In the genomic region with DNA sequence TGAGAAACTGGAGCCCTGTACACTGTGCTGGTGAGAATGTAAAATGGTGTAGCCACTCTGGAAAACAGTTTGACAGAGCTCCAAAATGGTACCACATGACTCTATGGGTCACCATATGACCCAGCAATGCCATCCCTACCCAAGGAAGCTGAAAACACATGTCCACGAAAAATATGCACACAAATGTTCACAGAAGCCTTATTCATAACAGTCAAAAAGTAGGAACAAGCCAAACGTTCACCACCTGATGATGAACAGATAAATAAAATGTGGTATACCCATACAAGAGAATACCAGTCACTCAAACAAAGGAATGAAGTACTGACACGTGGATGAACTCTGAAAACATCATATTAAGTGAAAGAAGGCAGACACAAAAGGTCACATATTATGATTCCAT, we compare ENCODE assay signal across 14 cellular contexts. TPM values are rescaled to one million over a fixed set of nuclear protein-coding genes. Genes with fewer than 3 reads are reported as not detected.
DNase-seq lines count a peak whose midpoint lies in the region; TF ChIP-seq lines count a peak whose summit lies in the region.
"Had no signal": no experiment of that assay in that cellular context is flagged by ENCODE, and none has a peak within 500 bp of the region (broad histone marks: within the 10 kb centered on the region; RNA-seq: fewer than 3 reads in every experiment).

No MANE protein-coding gene starts in this region.

- H3K4me1 ChIP-seq in MM.1S (ENCODE audit: low read length), result no peaks in the 10 kb centered on the region

- H3K4me3 ChIP-seq in choroid plexus epithelial cell (ENCODE audit: low read depth, low read length) (no peak overlapping the region), MM.1S (ENCODE audit: low read length) (no peak overlapping the region)
- H3K4me3 ChIP-seq: GM23338 had no signal

- H3K4me1 Mint-ChIP-seq in HFFc6 (ENCODE audit: low read depth), result peaks cover 23% of the 10 kb centered on the region
- H3K4me1 Mint-ChIP-seq in neural crest cell, result peaks cover 48% of the 10 kb centered on the region

- no peak overlapping the region for H2AFZ ChIP-seq in MM.1S (ENCODE audit: low read length)
- H2AFZ ChIP-seq: GM23338 had no signal

- H4K20me1 ChIP-seq in MM.1S (ENCODE audit: insufficient read depth, low read length), result peaks cover 18% of the 10 kb centered on the region

- peak overlapping the region; percentile 1; the same call in 1 of the 2 replicates for H3K27ac Mint-ChIP-seq in HFFc6
- H3K27ac Mint-ChIP-seq in neural crest cell (ENCODE audit: unreplicated experiment), result no peak overlapping the region
- H3K27ac Mint-ChIP-seq: GM23338 had no signal

- no peaks in the 10 kb centered on the region; the same call in 1 of the 2 replicates for H3K36me3 ChIP-seq in MM.1S (replicated peaks; ENCODE audit: insufficient read depth, low read length)

- DNase-seq in HFFc6 (no peak), OCI-M1 (lab: John Stamatoyannopoulos, UW) (peak; percentile 40), choroid plexus epithelial cell (ENCODE audit: low read depth) (peak; percentile 5), neural crest cell (ENCODE audit: low read depth, low spot score) (no peak), retina (no peak), activated gamma-delta T cell (lab: John Stamatoyannopoulos, UW) (no peak), MM.1S (no peak)
- DNase-seq: CD8-positive, alpha-beta memory T cell; NCI-H1092 treated with DMSO at 0.1 percent for 48 hours; NCI-H1694; NCI-H2107; NCI-H526 treated with DMSO at 0.1 percent for 48 hours; NK-92 treated with Interleukin-12 subunit alpha and Interleukin-12 subunit beta, amount 100 ng/mL, for 24 hours had no signal

- H3K27me3 Mint-ChIP-seq in HFFc6 (ENCODE audit: insufficient read depth), result no peaks in the 10 kb centered on the region
- H3K27me3 Mint-ChIP-seq in neural crest cell (ENCODE audit: low read depth), result no peaks in the 10 kb centered on the region
- H3K27me3 Mint-ChIP-seq: CD8-positive, alpha-beta memory T cell had no signal

- H3K9me3 Mint-ChIP-seq in HFFc6 (no peaks in the 10 kb centered on the region), neural crest cell (no peaks in the 10 kb centered on the region)
- H3K9me3 Mint-ChIP-seq: CD8-positive, alpha-beta memory T cell; GM23338 had no signal

- H3K9me2 ChIP-seq in MM.1S (replicated peaks; ENCODE audit: insufficient read depth, low read length), result no peaks in the 10 kb centered on the region

- H3K79me2 ChIP-seq in MM.1S (ENCODE audit: low read length), result peaks cover 85% of the 10 kb centered on the region

- no peak overlapping the region for H3K27ac ChIP-seq in MM.1S (ENCODE audit: low read length)

- no peak overlapping the region for H3K4me3 Mint-ChIP-seq in HFFc6
- peak overlapping the region; percentile 12 for H3K4me3 Mint-ChIP-seq in neural crest cell
- H3K4me3 Mint-ChIP-seq: GM23338 had no signal

- H3K4me2 ChIP-seq in MM.1S (ENCODE audit: low read depth, low read length), result no peak overlapping the region
- H3K4me2 ChIP-seq: GM23338 had no signal

- H3K36me3 Mint-ChIP-seq in HFFc6 (ENCODE audit: low read depth) (peaks cover 14% of the 10 kb centered on the region; the same call in 1 of the 2 replicates), neural crest cell (ENCODE audit: low read depth) (peaks cover 10% of the 10 kb centered on the region)

- TF ChIP-seq CTCF in HFFc6 (IDR thresholded peaks at IDR 0.05) (no peak), choroid plexus epithelial cell (conservative IDR thresholded peaks at IDR 0.05; ENCODE audit: low read depth, low read length) (no peak), neural crest cell (conservative IDR thresholded peaks at IDR 0.05) (no peak), MM.1S (IDR thresholded peaks at IDR 0.05; ENCODE audit: low read length) (no peak)

- H3K9me3 ChIP-seq in MM.1S (replicated peaks; ENCODE audit: insufficient read depth, low read length), result no peaks in the 10 kb centered on the region

- H3F3A ChIP-seq in MM.1S (ENCODE audit: insufficient read depth, low read length), result peaks cover 7% of the 10 kb centered on the region; the same call in 1 of the 2 replicates

- H3K27me3 ChIP-seq in MM.1S (replicated peaks; ENCODE audit: insufficient read depth, low read length), result no peaks in the 10 kb centered on the region

- H3K9ac ChIP-seq in MM.1S (ENCODE audit: low read length), result no peak overlapping the region

RNA-seq across cellular contexts. Expression of a gene that starts 4.6 kb away (rescaled TPM):
- total RNA-seq in HFFc6 (2021; fragmentation: NEBNext Ultra II Directional; extraction: Animal tissue kit (Norgen Biotek cat#: 25700)), result 10 to 100 TPM; 35.2 to 44.4 (median 39.0) TPM
- 55.3 and 56.4 TPM in 2 replicates for total RNA-seq in neural crest cell

RNA-seq across cellular contexts. Expression of a gene that starts 35.3 kb away (rescaled TPM):
- 1 to 10 TPM; 5.8 to 7.2 (median 6.6) TPM for total RNA-seq in HFFc6 (2021; fragmentation: NEBNext Ultra II Directional; extraction: Animal tissue kit (Norgen Biotek cat#: 25700))
- 21.6 and 32.5 TPM in 2 replicates for total RNA-seq in neural crest cell

Comparison
In these comparisons a context has a peak if more than half of its experiments do, and no peak if none do; other contexts are left out.
1. DNase-seq: peak in OCI-M1 (single experiment) and choroid plexus epithelial cell (single experiment); none in HFFc6 (single experiment), neural crest cell (single experiment), retina (single experiment), activated gamma-delta T cell (single experiment) and MM.1S (single experiment).